In genomic region chr16:66845791-66846221, GRCh38 we compare ENCODE assay signal across 18 cellular contexts. TPM values are rescaled to one million over a fixed set of nuclear protein-coding genes. Genes with fewer than 3 reads are reported as not detected.
DNase-seq lines count a peak whose midpoint lies in the region; ATAC-seq and TF ChIP-seq lines count a peak whose summit lies in the region.
"Had no signal": no experiment of that assay in that cellular context is flagged by ENCODE, and none has a peak within 500 bp of the region (broad histone marks: within the 10 kb centered on the region; RNA-seq: fewer than 3 reads in every experiment).

No MANE protein-coding gene starts in this region.

- intact Hi-C loops in esophagus squamous epithelium (cut with DNase I), result no loop called here
- intact Hi-C loops in Right ventricle myocardium inferior (cut with DNase I), result no loop called here

- POLR2A ChIA-PET in HEK293 (lab: Yijun Ruan, JAX), result interaction anchor here (1.3 kb wide), 1 partner anchor 15 kb away, joined by 5 read pairs; the partner anchor contains the start of gene NAE1

- H3K27me3 Mint-ChIP-seq in neural crest cell (ENCODE audit: low read depth), result peaks cover 84% of the 10 kb centered on the region

- H3K27me3 ChIP-seq in SJCRH30, result peaks cover 8% of the 10 kb centered on the region
- H3K27me3 ChIP-seq in esophagus squamous epithelium, result peaks cover 12 to 62% (median 13%) of the 10 kb centered on the region in 4 donors

- no peaks in the 10 kb centered on the region for H3K4me1 ChIP-seq in HEK293 (ENCODE audit: control insufficient read depth, insufficient read depth, low read length)
- H3K4me1 ChIP-seq in SJCRH30, result peaks cover 4% of the 10 kb centered on the region; the same call in 1 of the 2 replicates
- peaks cover 12 to 17% (median 13%) of the 10 kb centered on the region in 3 donors for H3K4me1 ChIP-seq in esophagus squamous epithelium

- H3K4me1 Mint-ChIP-seq in neural crest cell, result no peaks in the 10 kb centered on the region

- H3K36me3 ChIP-seq in HEK293 (ENCODE audit: control insufficient read depth in 2 of 2, insufficient read depth in 1 of 2, low read length in 2 of 2), result no peaks in the 10 kb centered on the region
- H3K36me3 ChIP-seq in SJCRH30, result no peaks in the 10 kb centered on the region
- no peaks in the 10 kb centered on the region for H3K36me3 ChIP-seq in esophagus squamous epithelium
- H3K36me3 ChIP-seq: ascending aorta, pancreas, thoracic aorta had no signal

- CTCF ChIA-PET in HEK293 (lab: Yijun Ruan, JAX), result interaction anchor here (0.5 to 6.3 kb wide), 6 partner anchors 15 to 415 kb away, joined by 3 to 42 read pairs (median 4); partner anchors contain the start of gene NAE1

- peak overlapping the region; percentile 71 for H3K4me3 Mint-ChIP-seq in neural crest cell
- H3K4me3 Mint-ChIP-seq: dendritic cell treated with granulocyte-macrophage colony-stimulating factor and Interleukin-4, amounts not matched to agents 40 ng/mL and 50 ng/mL, for 4 days had no signal

- DNase-seq in NCI-H1092 treated with DMSO at 0.1 percent for 48 hours (lab: John Stamatoyannopoulos, UW) (peak; percentile 17), NCI-H1092 (lab: John Stamatoyannopoulos, UW) (no peak), SJCRH30 (peak; percentile 59 to 68), neural crest cell (ENCODE audit: low read depth, low spot score) (no peak), esophagus squamous epithelium (lab: John Stamatoyannopoulos, UW) (no peak), NCI-H2196 (lab: John Stamatoyannopoulos, UW; ENCODE audit: unreplicated experiment) (no peak), Right ventricle myocardium inferior (ENCODE audit: missing footprints) (no peak)
- DNase-seq: 8988T; activated CD4-positive, alpha-beta T cell treated with anti-CD3 and anti-CD28 coated beads for 4 hours; activated T-cell treated with anti-CD3 and anti-CD28 coated beads, Interleukin-2, amount 50 U/mL, for 48 hours; Calu3; T-helper 1 cell had no signal

- H3K9me3 ChIP-seq in HEK293 (ENCODE audit: control insufficient read depth, insufficient read depth, low read depth, low read length) (no peaks in the 10 kb centered on the region), SJCRH30 (replicated peaks) (no peaks in the 10 kb centered on the region), esophagus squamous epithelium (no peaks in the 10 kb centered on the region)
- H3K9me3 ChIP-seq: ascending aorta, pancreas, thoracic aorta had no signal

- no peak for TF ChIP-seq POLR2A in esophagus squamous epithelium (IDR thresholded peaks at IDR 0.05)

- H3K36me3 Mint-ChIP-seq in neural crest cell (ENCODE audit: low read depth), result no peaks in the 10 kb centered on the region

- H3K9me3 Mint-ChIP-seq in neural crest cell, result no peaks in the 10 kb centered on the region
- H3K9me3 Mint-ChIP-seq: dendritic cell treated with granulocyte-macrophage colony-stimulating factor and Interleukin-4, amounts not matched to agents 40 ng/mL and 50 ng/mL, for 4 days had no signal

- no peak overlapping the region for H3K27ac Mint-ChIP-seq in neural crest cell (ENCODE audit: unreplicated experiment)
- H3K27ac Mint-ChIP-seq: dendritic cell treated with granulocyte-macrophage colony-stimulating factor and Interleukin-4, amounts not matched to agents 40 ng/mL and 50 ng/mL, for 4 days had no signal

- WGBS in esophagus squamous epithelium, 2 donors, result 0 to 55% methylated on average over 1 to 4 of the region's 9 CpGs

- H3K27ac ChIP-seq in HEK293 (ENCODE audit: extremely low read depth, low read depth, low read length), result no peak overlapping the region
- no peak overlapping the region for H3K27ac ChIP-seq in SJCRH30
- no peak overlapping the region for H3K27ac ChIP-seq in esophagus squamous epithelium
- H3K27ac ChIP-seq: ascending aorta, pancreas, thoracic aorta had no signal

- no peak for ATAC-seq in Right ventricle myocardium inferior

- H3K4me3 ChIP-seq in HEK293 (ENCODE audit: low read depth, low read length) (no peak overlapping the region), SJCRH30 (no peak overlapping the region), esophagus squamous epithelium (no peak overlapping the region)

- TF ChIP-seq CTCF in HEK293 (tag by site-specific recombination; IDR thresholded peaks at IDR 0.05) (no peak), neural crest cell (conservative IDR thresholded peaks at IDR 0.05) (no peak), esophagus squamous epithelium (IDR thresholded peaks at IDR 0.05) (no peak)

TF ChIP-seq in HEK293, 187 proteins besides CTCF, POLR2A, EP300 and RAD21 (continues in another document):
- TF ChIP-seq KLF16 (tag by site-specific recombination; IDR thresholded peaks at IDR 0.05), result no peak
- TF ChIP-seq ZNF398 (tag by site-specific recombination; IDR thresholded peaks at IDR 0.05), result 0 out of 2 replicates have a peak, but pooled peaks have one; percentile 13
- no peak for TF ChIP-seq ZNF391 (tag by site-specific recombination; IDR thresholded peaks at IDR 0.05; ENCODE audit: borderline replicate concordance, low read depth)
- no peak for TF ChIP-seq ZNF626 (tag by site-specific recombination; IDR thresholded peaks at IDR 0.05)
- TF ChIP-seq ZNF530 (tag by site-specific recombination; IDR thresholded peaks at IDR 0.05; ENCODE audit: low read depth), result no peak
- TF ChIP-seq ZNF10 (tag by site-specific recombination; IDR thresholded peaks at IDR 0.05), result peak; percentile 71
- no peak for TF ChIP-seq ZBTB10 (tag by site-specific recombination; IDR thresholded peaks at IDR 0.05)
- no peak for TF ChIP-seq ZNF837 (tag by site-specific recombination; IDR thresholded peaks at IDR 0.05)
- TF ChIP-seq ZNF747 (tag by site-specific recombination; IDR thresholded peaks at IDR 0.05), result no peak
- TF ChIP-seq ZBTB49 (tag by site-specific recombination; IDR thresholded peaks at IDR 0.05; ENCODE audit: low read depth), result no peak
- no peak for TF ChIP-seq ZNF19 (tag by site-specific recombination; IDR thresholded peaks at IDR 0.05; ENCODE audit: low read depth)

RNA-seq across cellular contexts. Expression of gene CA7, which starts 1.6 kb away (rescaled TPM):
- not detected in 2 replicates for total RNA-seq in SJCRH30 (2014; rRNA removed; shearing (Covaris generic))
- total RNA-seq in neural crest cell (not detected in 2 replicates), esophagus squamous epithelium (not detected), Right ventricle myocardium inferior (not detected)
- total RNA-seq: ascending aorta, Calu3, lung microvascular endothelial cell, pancreas, thoracic aorta had no signal

RNA-seq across cellular contexts. Expression of gene NAE1, which starts 15.0 kb away (rescaled TPM):
- total RNA-seq in SJCRH30 (2014; rRNA removed; shearing (Covaris generic)), result 168 and 195 TPM in 2 replicates
- total RNA-seq in neural crest cell (156 TPM in 2 replicates), esophagus squamous epithelium (10 to 100 TPM; 31.4 to 74.7 (median 45.7) TPM), Right ventricle myocardium inferior (32.4 TPM)

RNA-seq across cellular contexts. Expression of gene PDP2, which starts 34.5 kb away (rescaled TPM):
- 13.8 and 18.1 TPM in 2 replicates for total RNA-seq in SJCRH30 (2014; rRNA removed; shearing (Covaris generic))
- total RNA-seq in neural crest cell, result 18.0 and 22.7 TPM in 2 replicates
- total RNA-seq in esophagus squamous epithelium, result 10 to 100 TPM in 2 of 4 donors, 1 to 10 TPM in 2; 4.1 to 12.9 (median 9.4) TPM
- total RNA-seq in Right ventricle myocardium inferior, result 3.1 TPM

RNA-seq across cellular contexts. Expression of gene TERB1, which starts 44.4 kb away (rescaled TPM):
- not detected in 2 replicates for total RNA-seq in SJCRH30 (2014; rRNA removed; shearing (Covaris generic))
- 0.25 and 0.26 TPM in 2 replicates for total RNA-seq in neural crest cell
- not detected for total RNA-seq in esophagus squamous epithelium
- total RNA-seq in Right ventricle myocardium inferior, result not detected
- total RNA-seq: ascending aorta, pancreas, thoracic aorta had no signal

Comparison
In these comparisons a context has a peak if more than half of its experiments do, and no peak if none do; other contexts are left out.
1. DNase-seq: peak in NCI-H1092 treated with DMSO at 0.1 percent for 48 hours (single experiment) and SJCRH30 (2 of 2); none in NCI-H1092 (single experiment), neural crest cell (single experiment), esophagus squamous epithelium (single experiment), NCI-H2196 (single experiment) and Right ventricle myocardium inferior (single experiment).